1 cellular context compared by ENCODE assay signal in genomic region chr5:50958852-50959457, GRCh38.
TF ChIP-seq lines count a peak whose summit lies in the region.

No MANE protein-coding gene starts in this region.

TF ChIP-seq in H1, 55 proteins besides CTCF, POLR2A, EP300 and RAD21 (continued from another document):
- no peak for TF ChIP-seq CHD7 (IDR thresholded peaks at IDR 0.05; ENCODE audit: insufficient replicate concordance, low read length)
- TF ChIP-seq NRF1 (IDR thresholded peaks at IDR 0.05; ENCODE audit: low read depth, low read length), result no peak
- TF ChIP-seq CBX5 (IDR thresholded peaks at IDR 0.05; ENCODE audit: low read depth, low read length), result no peak
- no peak for TF ChIP-seq TAF1 (IDR thresholded peaks at IDR 0.05; ENCODE audit: low read depth, low read length)
